Comparison of ENCODE assay signal across 7 cellular contexts in the genomic region with DNA sequence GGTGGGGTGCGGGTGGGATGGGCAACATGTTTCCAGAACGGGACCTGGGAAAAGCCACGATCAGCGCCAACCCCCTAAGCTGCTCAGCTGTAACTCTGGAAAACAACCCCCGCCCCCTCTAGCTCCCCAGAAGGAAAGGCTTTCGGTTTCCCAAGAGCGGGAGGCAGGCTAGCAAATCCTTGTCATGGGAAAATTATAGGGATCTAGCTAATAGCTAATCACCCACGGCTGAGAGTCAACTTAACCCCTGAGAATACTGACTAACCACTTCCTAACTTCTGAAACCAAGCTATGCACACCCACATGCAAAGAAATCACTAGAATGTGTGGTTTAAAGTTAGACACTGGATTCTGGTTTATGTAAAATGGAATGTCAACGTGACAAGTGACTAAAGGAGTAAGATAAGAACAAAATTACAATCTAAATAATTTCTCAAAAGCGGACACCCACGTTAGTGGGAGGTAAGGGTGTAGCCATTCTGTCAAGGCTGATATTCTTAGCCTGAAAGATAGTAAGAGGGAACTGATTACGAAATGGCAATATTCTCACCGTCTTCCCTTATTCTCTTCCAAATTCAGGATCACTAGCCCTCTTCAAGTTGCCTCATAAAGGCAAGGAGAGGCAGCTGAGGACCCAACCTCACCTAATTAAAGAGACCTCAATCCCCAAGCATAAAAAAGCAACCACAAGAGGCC. TPM values are rescaled to one million over a fixed set of nuclear protein-coding genes. Genes with fewer than 3 reads are reported as not detected.
DNase-seq lines count a peak whose midpoint lies in the region; ATAC-seq and TF ChIP-seq lines count a peak whose summit lies in the region.

No MANE protein-coding gene starts in this region.

- ATAC-seq in HG02610 (IDR thresholded peaks at IDR 0.05; ENCODE audit: unreplicated experiment) = peak; percentile 34

- DNase-seq in caudate nucleus (lab: John Stamatoyannopoulos, UW) = peak in 29 of 61 donors; percentile 10 to 84 (median 35)
- peak; percentile 71 to 79 for DNase-seq in uterus
- DNase-seq in immature natural killer cell = no peak
- DNase-seq in NCI-H1694 treated with DMSO at 0.1 percent for 48 hours (lab: John Stamatoyannopoulos, UW) = no peak
- no peak for DNase-seq in NOMO-1 treated with dmso at 0.1 percent for 144 hours (lab: John Stamatoyannopoulos, UW; ENCODE audit: unreplicated experiment)

- H3K27me3 Mint-ChIP-seq in immature natural killer cell (ENCODE audit: low read depth in 3 of 3) = peaks cover 0 to 5% (median 2%) of the 10 kb centered on the region in 3 donors

- H3K4me1 ChIP-seq in mesodermal cell (ENCODE audit: control insufficient read depth, insufficient read depth, low read length, poor library complexity, severe bottlenecking) (peaks cover 56% of the 10 kb centered on the region), uterus (peaks cover 5 to 9% of the 10 kb centered on the region in 2 donors)

- H3K9me3 ChIP-seq in mesodermal cell (ENCODE audit: control insufficient read depth, low read length) = no peaks in the 10 kb centered on the region
- H3K9me3 ChIP-seq in uterus = no peaks in the 10 kb centered on the region

- H3K36me3 Mint-ChIP-seq in immature natural killer cell = peaks cover 0 to 9% (median 0%) of the 10 kb centered on the region in 3 donors

- no peak overlapping the region for H3K4me3 Mint-ChIP-seq in immature natural killer cell

- TF ChIP-seq CTCF in uterus (IDR thresholded peaks at IDR 0.05) = no peak

- H3K27ac Mint-ChIP-seq in immature natural killer cell = no peak overlapping the region

- TF ChIP-seq POLR2A in uterus (IDR thresholded peaks at IDR 0.05) = no peak

- intact Hi-C loops in uterus (cut with DNase I; ENCODE audit: low total_unique reads) = no loop called here

- H3K27me3 ChIP-seq in uterus = no peaks in the 10 kb centered on the region

- WGBS in mesodermal cell (ENCODE audit: insufficient coverage in 2 of 2), 2 experiments = 100% methylated on average over 1 of the region's 13 CpGs; no CpG with 5 or more reads in 1 of the 2 experiments

- H3K36me3 ChIP-seq in mesodermal cell (ENCODE audit: control insufficient read depth, insufficient read depth, low read length) = peaks cover 97% of the 10 kb centered on the region
- no peaks in the 10 kb centered on the region for H3K36me3 ChIP-seq in uterus

- H3K4me3 ChIP-seq in mesodermal cell (ENCODE audit: extremely low read depth, insufficient read depth, low read length, poor library complexity, severe bottlenecking) = no peak overlapping the region
- H3K4me3 ChIP-seq in uterus = peak overlapping the region; percentile 4 to 20

- H3K4me1 Mint-ChIP-seq in immature natural killer cell = no peaks in the 10 kb centered on the region

- H3K9me3 Mint-ChIP-seq in immature natural killer cell = no peaks in the 10 kb centered on the region

- H3K27ac ChIP-seq in caudate nucleus (ENCODE audit: low read depth, low read length) = peak overlapping the region; percentile 52
- peak overlapping the region; percentile 47 for H3K27ac ChIP-seq in mesodermal cell (ENCODE audit: low read depth, low read length, severe bottlenecking)
- H3K27ac ChIP-seq in uterus = peak overlapping the region; percentile 77 to 81

RNA-seq across cellular contexts. Expression of gene JAG1, which starts 20.1 kb away (rescaled TPM):
- 58.5 TPM for polyA plus RNA-seq in mesodermal cell (2013, experiment 1 of 2)
- polyA plus RNA-seq in mesodermal cell (2013, experiment 2 of 2) = 46.2 TPM
- total RNA-seq in uterus = 100 to 1,000 TPM in 2 of 4 donors, 10 to 100 TPM in 2; 53.8 to 154 (median 111) TPM
- 1 to 10 TPM in 1 of 3 donors, under 1 TPM in 1, not detected in 1; 0.45 to 1.3 TPM for polyA plus RNA-seq in immature natural killer cell

Comparison
In these comparisons a context has a peak if more than half of its experiments do, and no peak if none do; other contexts are left out.
1. DNase-seq: peak in uterus (2 of 2); none in immature natural killer cell (0 of 3), NCI-H1694 treated with DMSO at 0.1 percent for 48 hours (single experiment) and NOMO-1 treated with dmso at 0.1 percent for 144 hours (single experiment).
2. Peak in every context shown above with its lines, with median percentiles within 50 percentile points of each other: H3K27ac ChIP-seq.